Comparison of ENCODE assay signal across 1 cellular context in genomic region chr10:92690211-92691041, GRCh38.
TF ChIP-seq lines count a peak whose summit lies in the region.

No MANE protein-coding gene starts in this region.

TF ChIP-seq in HEK293, 187 proteins besides CTCF, POLR2A, EP300 and RAD21 (continued from another document and continues in another):
- TF ChIP-seq ZNF280C (tag by site-specific recombination; IDR thresholded peaks at IDR 0.05) (no peak), KLF16 (tag by site-specific recombination; IDR thresholded peaks at IDR 0.05) (peak; percentile 32; the same call in 1 of the 2 replicates), ZFP41 (tag by site-specific recombination; IDR thresholded peaks at IDR 0.05; ENCODE audit: borderline replicate concordance) (no peak), ZNF529 (tag by site-specific recombination; IDR thresholded peaks at IDR 0.05; ENCODE audit: insufficient replicate concordance) (no peak), ZBTB1 (tag by site-specific recombination; IDR thresholded peaks at IDR 0.05) (no peak), ZFP37 (tag by site-specific recombination; IDR thresholded peaks at IDR 0.05) (0 out of 2 replicates have a peak, but pooled peaks have one; percentile 27), ZNF324 (tag by site-specific recombination; IDR thresholded peaks at IDR 0.05) (no peak; the same call in 1 of the 2 replicates), ZNF600 (tag by site-specific recombination; IDR thresholded peaks at IDR 0.05) (peak; percentile 53; the same call in 1 of the 2 replicates), ZNF747 (tag by site-specific recombination; IDR thresholded peaks at IDR 0.05) (no peak), ZBTB20 (tag by site-specific recombination; IDR thresholded peaks at IDR 0.05) (peak; percentile 66), ZNF366 (tag by site-specific recombination; conservative IDR thresholded peaks at IDR 0.05) (no peak), ZBTB49 (tag by site-specific recombination; IDR thresholded peaks at IDR 0.05; ENCODE audit: low read depth) (no peak), HOXC10 (CRISPR knock-in tag; IDR thresholded peaks at IDR 0.05) (no peak), BCL11B (tag by site-specific recombination; IDR thresholded peaks at IDR 0.05; ENCODE audit: low read depth) (no peak), ZNF221 (tag by site-specific recombination; IDR thresholded peaks at IDR 0.05; ENCODE audit: borderline replicate concordance) (no peak), ZNF138 (tag by site-specific recombination; IDR thresholded peaks at IDR 0.05; ENCODE audit: borderline replicate concordance) (no peak), KLF9 (tag by site-specific recombination; IDR thresholded peaks at IDR 0.05; ENCODE audit: low read depth) (peak; percentile 52; the same call in 1 of the 2 replicates), PATZ1 (tag by site-specific recombination; IDR thresholded peaks at IDR 0.05) (peak; percentile 94), ZNF18 (tag by site-specific recombination; IDR thresholded peaks at IDR 0.05) (no peak), ZNF704 (tag by site-specific recombination; IDR thresholded peaks at IDR 0.05) (no peak), ZNF341 (tag by site-specific recombination; IDR thresholded peaks at IDR 0.05; ENCODE audit: low read depth) (peak; percentile 49), HOXD13 (CRISPR knock-in tag; IDR thresholded peaks at IDR 0.05; ENCODE audit: borderline replicate concordance) (no peak), ZNF280D (tag by site-specific recombination; IDR thresholded peaks at IDR 0.05) (no peak), SP2 (tag by site-specific recombination; IDR thresholded peaks at IDR 0.05) (peak; percentile 46; the same call in 1 of the 2 replicates), REST (tag by site-specific recombination; IDR thresholded peaks at IDR 0.05) (no peak), ZNF777 (tag by site-specific recombination; IDR thresholded peaks at IDR 0.05; ENCODE audit: borderline replicate concordance) (peak; percentile 99), KLF10 (tag by site-specific recombination; IDR thresholded peaks at IDR 0.05) (no peak), ZBTB17 (tag by site-specific recombination; IDR thresholded peaks at IDR 0.05) (peak; percentile 55), TSHZ1 (tag by site-specific recombination; IDR thresholded peaks at IDR 0.05; ENCODE audit: borderline replicate concordance) (0 out of 2 replicates have a peak, but pooled peaks have one; percentile 5), EGR2 (tag by site-specific recombination; IDR thresholded peaks at IDR 0.05; ENCODE audit: low read depth) (peak; percentile 93), ZNF791 (tag by site-specific recombination; IDR thresholded peaks at IDR 0.05) (no peak), ZSCAN4 (tag by site-specific recombination; IDR thresholded peaks at IDR 0.05) (no peak), ZNF792 (tag by site-specific recombination; IDR thresholded peaks at IDR 0.05) (0 out of 2 replicates have a peak, but pooled peaks have one; percentile 11), ZNF16 (tag by site-specific recombination; IDR thresholded peaks at IDR 0.05; ENCODE audit: low read depth) (no peak), ZNF548 (tag by site-specific recombination; IDR thresholded peaks at IDR 0.05) (no peak), ZBTB21 (tag by site-specific recombination; IDR thresholded peaks at IDR 0.05) (no peak), ZNF2 (tag by site-specific recombination; IDR thresholded peaks at IDR 0.05) (peak; percentile 72; the same call in 1 of the 2 replicates), PRDM1 (tag by site-specific recombination; IDR thresholded peaks at IDR 0.05) (no peak), ZSCAN30 (tag by site-specific recombination; IDR thresholded peaks at IDR 0.05) (0 out of 2 replicates have a peak, but pooled peaks have one; percentile 10)
